ENCODE assay signal across 24 cellular contexts in genomic region chr1:172054172-172054571, GRCh38.
"Had no signal": no experiment of that assay in that cellular context is flagged by ENCODE, and none has a peak within 500 bp of the region (broad histone marks: within the 10 kb centered on the region; RNA-seq: fewer than 3 reads in every experiment).

No MANE protein-coding gene starts in this region.

- H3K4me1 ChIP-seq: heart left ventricle, left lung, sigmoid colon, suprapubic skin had no signal

- H3K27me3 Mint-ChIP-seq: activated CD8-positive, alpha-beta memory T cell treated with anti-CD3 and anti-CD28 coated beads, Interleukin-2, amount 10 ng/mL, durations not matched to agents 7 days and 5 days; activated naive CD4-positive, alpha-beta T cell treated with anti-CD3 and anti-CD28 coated beads, Interleukin-2, amount 50 U/mL, for 24 hours; activated T-cell treated with anti-CD3 and anti-CD28 coated beads, Interleukin-2, amount 50 U/mL, for 24 hours; brain; type B pancreatic cell had no signal

- H3K27ac ChIP-seq: heart left ventricle, left lung, ovary, sigmoid colon, suprapubic skin had no signal

- ATAC-seq: activated CD8-positive, alpha-beta memory T cell treated with anti-CD3 and anti-CD28 coated beads, Interleukin-2, amount 10 ng/mL, durations not matched to agents 7 days and 5 days; esophagus mucosa; heart left ventricle; left lung; stimulated activated naive CD8-positive, alpha-beta T cell treated with anti-CD3 and anti-CD28 coated beads, Interleukin-15, Interleukin-2, amounts not matched to agents 100 U/mL and 50 U/mL, for 24 hours had no signal

- H3K4me3 ChIP-seq: heart left ventricle, left lung, ovary, sigmoid colon, suprapubic skin had no signal

- H3K36me3 ChIP-seq: left lung, ovary, sigmoid colon, suprapubic skin had no signal

- H3K4me1 Mint-ChIP-seq: activated CD8-positive, alpha-beta memory T cell treated with anti-CD3 and anti-CD28 coated beads, Interleukin-2, amount 10 ng/mL, durations not matched to agents 7 days and 5 days; activated naive CD4-positive, alpha-beta T cell treated with anti-CD3 and anti-CD28 coated beads, Interleukin-2, amount 50 U/mL, for 24 hours; neural crest cell had no signal

- H3K27ac Mint-ChIP-seq: activated CD8-positive, alpha-beta memory T cell treated with anti-CD3 and anti-CD28 coated beads, Interleukin-2, amount 10 ng/mL, durations not matched to agents 7 days and 5 days; activated naive CD4-positive, alpha-beta T cell treated with anti-CD3 and anti-CD28 coated beads, Interleukin-2, amount 50 U/mL, for 24 hours; activated T-cell treated with anti-CD3 and anti-CD28 coated beads, Interleukin-2, amount 50 U/mL, for 24 hours; brain; endodermal cell; type B pancreatic cell had no signal

- H3K9me3 Mint-ChIP-seq: activated naive CD4-positive, alpha-beta T cell treated with anti-CD3 and anti-CD28 coated beads, Interleukin-2, amount 50 U/mL, for 24 hours; activated T-cell treated with anti-CD3 and anti-CD28 coated beads, Interleukin-2, amount 50 U/mL, for 24 hours; neural crest cell; type B pancreatic cell had no signal

- H3K27me3 ChIP-seq: heart left ventricle, left lung, ovary, sigmoid colon, suprapubic skin had no signal

- H3K4me3 Mint-ChIP-seq: activated CD8-positive, alpha-beta memory T cell treated with anti-CD3 and anti-CD28 coated beads, Interleukin-2, amount 10 ng/mL, durations not matched to agents 7 days and 5 days; activated naive CD4-positive, alpha-beta T cell treated with anti-CD3 and anti-CD28 coated beads, Interleukin-2, amount 50 U/mL, for 24 hours; activated T-cell treated with anti-CD3 and anti-CD28 coated beads, Interleukin-2, amount 50 U/mL, for 24 hours; brain; endodermal cell; neural crest cell; type B pancreatic cell had no signal

- H3K36me3 Mint-ChIP-seq: activated CD8-positive, alpha-beta memory T cell treated with anti-CD3 and anti-CD28 coated beads, Interleukin-2, amount 10 ng/mL, durations not matched to agents 7 days and 5 days; activated naive CD4-positive, alpha-beta T cell treated with anti-CD3 and anti-CD28 coated beads, Interleukin-2, amount 50 U/mL, for 24 hours; type B pancreatic cell had no signal

- H3K9me3 ChIP-seq: heart left ventricle, left lung, ovary, sigmoid colon, suprapubic skin had no signal

- DNase-seq: activated CD4-positive, alpha-beta T cell treated with anti-CD3 and anti-CD28 coated beads, Interleukin-2, amount 50 U/mL, for 4 hours; activated CD4-positive, CD25-positive, alpha-beta regulatory T cell; activated CD8-positive, alpha-beta memory T cell treated with anti-CD3 and anti-CD28 coated beads, Interleukin-2, amount 10 ng/mL, durations not matched to agents 7 days and 5 days; activated effector memory CD4-positive, alpha-beta T cell treated with Interleukin-2 at 50 U/mL for 16 hours; activated T-cell treated with anti-CD3 and anti-CD28 coated beads, Interleukin-2, amount 50 U/mL, for 24 hours; amygdala; cerebellar nuclear complex; dermis blood vessel endothelial cell; endodermal cell; heart left ventricle; islet precursor cell; mesendoderm; ovary; sigmoid colon; stimulated activated CD4-positive, alpha-beta T cell treated with anti-CD3 and anti-CD28 coated beads, Interleukin-2, amount 100 ng/mL, for 48 hours; stimulated activated naive CD8-positive, alpha-beta T cell treated with anti-CD3 and anti-CD28 coated beads, Interleukin-15, Interleukin-2, amounts not matched to agents 100 U/mL and 50 U/mL, for 24 hours; T-helper 2 cell had no signal
